7 cellular contexts compared by ENCODE assay signal in the genomic region with DNA sequence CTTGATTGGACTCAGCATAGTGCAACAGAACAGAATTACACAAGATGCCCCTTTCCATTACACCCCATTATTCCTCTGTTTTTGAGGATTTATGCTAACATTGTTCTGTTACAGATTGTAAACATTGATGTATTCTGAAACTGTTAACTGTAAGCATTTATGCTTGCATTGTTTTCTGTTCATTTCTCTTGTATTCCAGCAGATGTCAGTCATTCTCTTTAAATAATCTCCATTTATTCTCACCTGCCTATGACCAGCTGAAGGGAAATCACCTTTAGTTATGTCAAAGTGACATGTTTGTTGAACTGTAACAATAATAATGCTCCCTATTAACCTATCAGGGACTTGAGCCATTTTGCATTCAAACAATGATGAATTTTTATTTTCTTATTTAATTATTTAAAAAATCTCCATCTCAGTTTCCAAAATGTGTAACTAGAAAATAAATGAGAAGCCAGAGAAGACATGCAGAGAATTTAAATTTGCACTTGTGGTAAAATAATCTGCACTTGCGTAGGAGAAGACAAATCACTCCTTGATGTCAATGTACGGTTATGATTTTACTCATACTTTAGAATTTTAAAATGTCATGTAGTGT. TPM values are rescaled to one million over a fixed set of nuclear protein-coding genes. Genes with fewer than 3 reads are reported as not detected.
DNase-seq lines count a peak whose midpoint lies in the region; ATAC-seq, FAIRE-seq and TF ChIP-seq lines count a peak whose summit lies in the region.

No MANE protein-coding gene starts in this region.

- no peak overlapping the region for H3K4me3 Mint-ChIP-seq in WTC11
- H3K4me3 Mint-ChIP-seq in natural killer cell treated with Interleukin-12 subunit alpha and Interleukin-12 subunit beta and Interleukin-15 and Interleukin-18, amount 100 ng/mL, for 72 hours = no peak overlapping the region

- H3K27me3 Mint-ChIP-seq in WTC11 (ENCODE audit: low read depth) = no peaks in the 10 kb centered on the region
- H3K27me3 Mint-ChIP-seq in natural killer cell treated with Interleukin-12 subunit alpha and Interleukin-12 subunit beta and Interleukin-15 and Interleukin-18, amount 100 ng/mL, for 72 hours = peaks cover 0 to 7% of the 10 kb centered on the region in 2 donors

- no peaks in the 10 kb centered on the region for H3K4me1 Mint-ChIP-seq in WTC11
- peaks cover 0 to 4% of the 10 kb centered on the region in 2 donors for H3K4me1 Mint-ChIP-seq in natural killer cell treated with Interleukin-12 subunit alpha and Interleukin-12 subunit beta and Interleukin-15 and Interleukin-18, amount 100 ng/mL, for 72 hours (ENCODE audit: low read depth in 2 of 2)

- H3K9me3 Mint-ChIP-seq in WTC11 = peaks cover 6% of the 10 kb centered on the region; the same call in 1 of the 2 replicates
- H3K9me3 Mint-ChIP-seq in natural killer cell treated with Interleukin-12 subunit alpha and Interleukin-12 subunit beta and Interleukin-15 and Interleukin-18, amount 100 ng/mL, for 72 hours = no peaks in the 10 kb centered on the region

- TF ChIP-seq POLR2A in GM12892 (IDR thresholded peaks at IDR 0.05; ENCODE audit: low read depth, low read length) = no peak

- no peak for DNase-seq in GM12892 (ENCODE audit: insufficient read length)
- DNase-seq in WTC11 (ENCODE audit: low spot score) = no peak
- DNase-seq in myocyte (ENCODE audit: low read depth) = peak; percentile 30
- DNase-seq in activated T-cell treated with anti-CD3 and anti-CD28 coated beads, Interleukin-2, amount 50 U/mL, for 1 hour = no peak
- DNase-seq in natural killer cell treated with Interleukin-12 subunit alpha and Interleukin-12 subunit beta and Interleukin-15 and Interleukin-18, amount 100 ng/mL, for 72 hours (ENCODE audit: low spot score) = no peak

- no peak overlapping the region for H3K27ac Mint-ChIP-seq in WTC11
- no peak overlapping the region for H3K27ac Mint-ChIP-seq in natural killer cell treated with Interleukin-12 subunit alpha and Interleukin-12 subunit beta and Interleukin-15 and Interleukin-18, amount 100 ng/mL, for 72 hours

- peak; percentile 93 for FAIRE-seq in GM12892 (lab: Jason Lieb, UNC)

- no peak for TF ChIP-seq CTCF in WTC11 (IDR thresholded peaks at IDR 0.05)

- CTCF ChIA-PET in WTC11 (lab: Charles Lee) = interaction anchor here (2.1 kb wide), 1 partner anchor 669 kb away, joined by 19 read pairs; no protein-coding TSS in a partner anchor

- H3K36me3 Mint-ChIP-seq in WTC11 = no peaks in the 10 kb centered on the region
- no peaks in the 10 kb centered on the region for H3K36me3 Mint-ChIP-seq in natural killer cell treated with Interleukin-12 subunit alpha and Interleukin-12 subunit beta and Interleukin-15 and Interleukin-18, amount 100 ng/mL, for 72 hours

- POLR2A ChIA-PET in WTC11 (lab: Charles Lee) = no interaction called here

- ATAC-seq in GM21515 (IDR thresholded peaks at IDR 0.05; ENCODE audit: unreplicated experiment) (peak; percentile 91), HG03558 (IDR thresholded peaks at IDR 0.05; ENCODE audit: extremely low read depth, unreplicated experiment) (peak; percentile 87), WTC11 (peak; percentile 28; the same call in 1 of the 2 replicates)
- ATAC-seq in natural killer cell treated with Interleukin-12 subunit alpha and Interleukin-12 subunit beta and Interleukin-15 and Interleukin-18, amount 100 ng/mL, for 72 hours = no peak

TF ChIP-seq in WTC11, 78 proteins besides CTCF, POLR2A, EP300 and RAD21:
- TF ChIP-seq GRHL2 (CRISPR knock-in tag; IDR thresholded peaks at IDR 0.05; ENCODE audit: insufficient replicate concordance, severe bottlenecking) (no peak), ZNF416 (CRISPR knock-in tag; IDR thresholded peaks at IDR 0.05) (no peak), CREM (CRISPR knock-in tag; IDR thresholded peaks at IDR 0.05) (no peak), ZNF263 (CRISPR knock-in tag; IDR thresholded peaks at IDR 0.05; ENCODE audit: low read depth) (no peak)
- TF ChIP-seq, protein P1, sequence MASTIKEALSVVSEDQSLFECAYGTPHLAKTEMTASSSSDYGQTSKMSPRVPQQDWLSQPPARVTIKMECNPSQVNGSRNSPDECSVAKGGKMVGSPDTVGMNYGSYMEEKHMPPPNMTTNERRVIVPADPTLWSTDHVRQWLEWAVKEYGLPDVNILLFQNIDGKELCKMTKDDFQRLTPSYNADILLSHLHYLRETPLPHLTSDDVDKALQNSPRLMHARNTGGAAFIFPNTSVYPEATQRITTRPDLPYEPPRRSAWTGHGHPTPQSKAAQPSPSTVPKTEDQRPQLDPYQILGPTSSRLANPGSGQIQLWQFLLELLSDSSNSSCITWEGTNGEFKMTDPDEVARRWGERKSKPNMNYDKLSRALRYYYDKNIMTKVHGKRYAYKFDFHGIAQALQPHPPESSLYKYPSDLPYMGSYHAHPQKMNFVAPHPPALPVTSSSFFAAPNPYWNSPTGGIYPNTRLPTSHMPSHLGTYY (CRISPR knock-in tag; IDR thresholded peaks at IDR 0.05) = no peak

RNA-seq across cellular contexts. Expression of a gene that starts 58.0 kb away (rescaled TPM):
- polyA plus RNA-seq in GM12892 (2012; ENCODE audit: missing spikeins) = 71.7 TPM
- 117 to 127 TPM (median 125 TPM) in 3 replicates for total RNA-seq in WTC11 (2021)
- 81.0 and 94.7 TPM in 2 replicates for total RNA-seq in myocyte
- 64.2 TPM for polyA plus RNA-seq in myocyte (2012)
- 100 to 1,000 TPM; 218 to 239 TPM for total RNA-seq in natural killer cell treated with Interleukin-12 subunit alpha and Interleukin-12 subunit beta and Interleukin-15 and Interleukin-18, amount 100 ng/mL, for 72 hours

Comparison
In these comparisons a context has a peak if more than half of its experiments do, and no peak if none do; other contexts are left out.
1. ATAC-seq: peak in GM21515 (single experiment), HG03558 (single experiment) and WTC11 (single experiment); none in natural killer cell treated with Interleukin-12 subunit alpha and Interleukin-12 subunit beta and Interleukin-15 and Interleukin-18, amount 100 ng/mL, for 72 hours (0 of 2).